1 cellular context compared by ENCODE assay signal in genomic region chr10:95635319-95635733, GRCh38.
TF ChIP-seq lines count a peak whose summit lies in the region.

No MANE protein-coding gene starts in this region.

TF ChIP-seq in HepG2, 621 proteins besides CTCF, POLR2A, EP300 and RAD21 (continued from another document and continues in another):
- TF ChIP-seq, protein P1, sequence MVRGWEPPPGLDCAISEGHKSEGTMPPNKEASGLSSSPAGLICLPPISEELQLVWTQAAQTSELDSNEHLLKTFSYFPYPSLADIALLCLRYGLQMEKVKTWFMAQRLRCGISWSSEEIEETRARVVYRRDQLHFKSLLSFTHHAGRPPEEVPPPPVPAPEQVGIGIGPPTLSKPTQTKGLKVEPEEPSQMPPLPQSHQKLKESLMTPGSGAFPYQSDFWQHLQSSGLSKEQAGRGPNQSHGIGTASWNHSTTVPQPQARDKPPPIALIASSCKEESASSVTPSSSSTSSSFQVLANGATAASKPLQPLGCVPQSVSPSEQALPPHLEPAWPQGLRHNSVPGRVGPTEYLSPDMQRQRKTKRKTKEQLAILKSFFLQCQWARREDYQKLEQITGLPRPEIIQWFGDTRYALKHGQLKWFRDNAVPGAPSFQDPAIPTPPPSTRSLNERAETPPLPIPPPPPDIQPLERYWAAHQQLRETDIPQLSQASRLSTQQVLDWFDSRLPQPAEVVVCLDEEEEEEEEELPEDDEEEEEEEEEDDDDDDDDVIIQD (CRISPR knock-in tag; IDR thresholded peaks at IDR 0.05; ENCODE audit: low read depth) = peak; percentile 20
- TF ChIP-seq HOXA5 (CRISPR knock-in tag; IDR thresholded peaks at IDR 0.05) (no peak), RELA (CRISPR knock-in tag; IDR thresholded peaks at IDR 0.05) (no peak), ZBTB20 (CRISPR knock-in tag; IDR thresholded peaks at IDR 0.05; ENCODE audit: borderline replicate concordance, low read depth) (no peak), ZNF441 (CRISPR knock-in tag; IDR thresholded peaks at IDR 0.05; ENCODE audit: borderline replicate concordance) (no peak), ZNF264 (CRISPR knock-in tag; IDR thresholded peaks at IDR 0.05) (peak; percentile 33; the same call in 1 of the 2 replicates), HNRNPL (IDR thresholded peaks at IDR 0.05; ENCODE audit: low read depth, low read length) (no peak), ZNF121 (CRISPR knock-in tag; IDR thresholded peaks at IDR 0.05) (no peak), ADNP (CRISPR knock-in tag; IDR thresholded peaks at IDR 0.05) (no peak), ZNF225 (CRISPR knock-in tag; IDR thresholded peaks at IDR 0.05) (no peak), ZNF780A (CRISPR knock-in tag; IDR thresholded peaks at IDR 0.05) (no peak), NCOA2 (CRISPR knock-in tag; IDR thresholded peaks at IDR 0.05) (peak; percentile 96), THRA (CRISPR knock-in tag; IDR thresholded peaks at IDR 0.05; ENCODE audit: borderline replicate concordance) (peak; percentile 56; the same call in 1 of the 2 replicates), SP140L (CRISPR knock-in tag; IDR thresholded peaks at IDR 0.05; ENCODE audit: borderline replicate concordance) (no peak), ZNF772 (CRISPR knock-in tag; IDR thresholded peaks at IDR 0.05) (no peak), ZFP36L2 (CRISPR knock-in tag; IDR thresholded peaks at IDR 0.05) (no peak), SIN3A (IDR thresholded peaks at IDR 0.05; ENCODE audit: borderline replicate concordance, low read depth, low read length) (0 out of 2 replicates have a peak, but pooled peaks have one; percentile 41), ZNF816 (CRISPR knock-in tag; IDR thresholded peaks at IDR 0.05; ENCODE audit: borderline replicate concordance) (no peak), SRSF9 (IDR thresholded peaks at IDR 0.05; ENCODE audit: borderline replicate concordance, insufficient read depth, low read depth, low read length, poor library complexity, severe bottlenecking) (no peak), TFAP4 (IDR thresholded peaks at IDR 0.05; ENCODE audit: borderline replicate concordance, low read depth) (peak; percentile 38; the same call in 1 of the 2 replicates), KLF13 (CRISPR knock-in tag; IDR thresholded peaks at IDR 0.05) (no peak), LBX2 (CRISPR knock-in tag; IDR thresholded peaks at IDR 0.05; ENCODE audit: borderline replicate concordance) (no peak), ZIK1 (CRISPR knock-in tag; IDR thresholded peaks at IDR 0.05; ENCODE audit: borderline replicate concordance, low read depth) (no peak), ZNF235 (CRISPR knock-in tag; IDR thresholded peaks at IDR 0.05; ENCODE audit: borderline replicate concordance) (no peak), ZNF766 (CRISPR knock-in tag; IDR thresholded peaks at IDR 0.05; ENCODE audit: borderline replicate concordance) (no peak), ZNF878 (CRISPR knock-in tag; IDR thresholded peaks at IDR 0.05) (no peak), ZNF256 (CRISPR knock-in tag; conservative IDR thresholded peaks at IDR 0.05) (no peak), ARNTL (CRISPR knock-in tag; IDR thresholded peaks at IDR 0.05) (peak; percentile 35; the same call in 1 of the 2 replicates), ZNF33B (CRISPR knock-in tag; IDR thresholded peaks at IDR 0.05) (no peak), ZNF549 (CRISPR knock-in tag; IDR thresholded peaks at IDR 0.05) (no peak), ZNF563 (CRISPR knock-in tag; IDR thresholded peaks at IDR 0.05) (no peak), ZNF569 (CRISPR knock-in tag; IDR thresholded peaks at IDR 0.05; ENCODE audit: borderline replicate concordance) (no peak), ATM (IDR thresholded peaks at IDR 0.05; ENCODE audit: borderline replicate concordance) (no peak), ZNF607 (CRISPR knock-in tag; IDR thresholded peaks at IDR 0.05; ENCODE audit: borderline replicate concordance) (no peak), MYPOP (CRISPR knock-in tag; IDR thresholded peaks at IDR 0.05) (no peak), FOXP4 (CRISPR knock-in tag; IDR thresholded peaks at IDR 0.05) (peak; percentile 81)
- TF ChIP-seq, protein P2, sequence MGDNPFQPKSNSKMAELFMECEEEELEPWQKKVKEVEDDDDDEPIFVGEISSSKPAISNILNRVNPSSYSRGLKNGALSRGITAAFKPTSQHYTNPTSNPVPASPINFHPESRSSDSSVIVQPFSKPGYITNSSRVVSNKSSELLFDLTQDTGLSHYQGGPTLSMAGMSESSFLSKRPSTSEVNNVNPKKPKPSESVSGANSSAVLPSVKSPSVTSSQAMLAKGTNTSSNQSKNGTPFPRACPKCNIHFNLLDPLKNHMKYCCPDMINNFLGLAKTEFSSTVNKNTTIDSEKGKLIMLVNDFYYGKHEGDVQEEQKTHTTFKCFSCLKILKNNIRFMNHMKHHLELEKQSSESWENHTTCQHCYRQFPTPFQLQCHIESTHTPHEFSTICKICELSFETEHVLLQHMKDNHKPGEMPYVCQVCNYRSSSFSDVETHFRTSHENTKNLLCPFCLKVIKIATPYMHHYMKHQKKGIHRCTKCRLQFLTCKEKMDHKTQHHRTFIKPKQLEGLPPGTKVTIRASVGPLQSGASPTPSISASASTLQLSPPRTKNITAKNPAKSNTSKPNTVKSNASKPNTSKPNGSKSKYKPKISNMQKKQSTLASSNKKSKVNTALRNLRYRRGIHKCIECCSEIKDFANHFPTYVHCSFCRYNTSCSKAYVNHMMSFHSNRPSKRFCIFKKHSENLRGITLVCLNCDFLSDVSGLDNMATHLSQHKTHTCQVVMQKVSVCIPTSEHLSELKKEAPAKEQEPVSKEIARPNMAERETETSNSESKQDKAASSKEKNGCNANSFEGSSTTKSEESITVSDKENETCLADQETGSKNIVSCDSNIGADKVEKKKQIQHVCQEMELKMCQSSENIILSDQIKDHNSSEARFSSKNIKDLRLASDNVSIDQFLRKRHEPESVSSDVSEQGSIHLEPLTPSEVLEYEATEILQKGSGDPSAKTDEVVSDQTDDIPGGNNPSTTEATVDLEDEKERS (CRISPR knock-in tag; IDR thresholded peaks at IDR 0.05) = no peak
- TF ChIP-seq, protein P3, sequence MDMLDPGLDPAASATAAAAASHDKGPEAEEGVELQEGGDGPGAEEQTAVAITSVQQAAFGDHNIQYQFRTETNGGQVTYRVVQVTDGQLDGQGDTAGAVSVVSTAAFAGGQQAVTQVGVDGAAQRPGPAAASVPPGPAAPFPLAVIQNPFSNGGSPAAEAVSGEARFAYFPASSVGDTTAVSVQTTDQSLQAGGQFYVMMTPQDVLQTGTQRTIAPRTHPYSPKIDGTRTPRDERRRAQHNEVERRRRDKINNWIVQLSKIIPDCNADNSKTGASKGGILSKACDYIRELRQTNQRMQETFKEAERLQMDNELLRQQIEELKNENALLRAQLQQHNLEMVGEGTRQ (IDR thresholded peaks at IDR 0.05; ENCODE audit: low read depth, low read length) = no peak
- TF ChIP-seq, protein P3 (CRISPR knock-in tag; IDR thresholded peaks at IDR 0.05; ENCODE audit: borderline replicate concordance) = no peak
- TF ChIP-seq, protein P4, sequence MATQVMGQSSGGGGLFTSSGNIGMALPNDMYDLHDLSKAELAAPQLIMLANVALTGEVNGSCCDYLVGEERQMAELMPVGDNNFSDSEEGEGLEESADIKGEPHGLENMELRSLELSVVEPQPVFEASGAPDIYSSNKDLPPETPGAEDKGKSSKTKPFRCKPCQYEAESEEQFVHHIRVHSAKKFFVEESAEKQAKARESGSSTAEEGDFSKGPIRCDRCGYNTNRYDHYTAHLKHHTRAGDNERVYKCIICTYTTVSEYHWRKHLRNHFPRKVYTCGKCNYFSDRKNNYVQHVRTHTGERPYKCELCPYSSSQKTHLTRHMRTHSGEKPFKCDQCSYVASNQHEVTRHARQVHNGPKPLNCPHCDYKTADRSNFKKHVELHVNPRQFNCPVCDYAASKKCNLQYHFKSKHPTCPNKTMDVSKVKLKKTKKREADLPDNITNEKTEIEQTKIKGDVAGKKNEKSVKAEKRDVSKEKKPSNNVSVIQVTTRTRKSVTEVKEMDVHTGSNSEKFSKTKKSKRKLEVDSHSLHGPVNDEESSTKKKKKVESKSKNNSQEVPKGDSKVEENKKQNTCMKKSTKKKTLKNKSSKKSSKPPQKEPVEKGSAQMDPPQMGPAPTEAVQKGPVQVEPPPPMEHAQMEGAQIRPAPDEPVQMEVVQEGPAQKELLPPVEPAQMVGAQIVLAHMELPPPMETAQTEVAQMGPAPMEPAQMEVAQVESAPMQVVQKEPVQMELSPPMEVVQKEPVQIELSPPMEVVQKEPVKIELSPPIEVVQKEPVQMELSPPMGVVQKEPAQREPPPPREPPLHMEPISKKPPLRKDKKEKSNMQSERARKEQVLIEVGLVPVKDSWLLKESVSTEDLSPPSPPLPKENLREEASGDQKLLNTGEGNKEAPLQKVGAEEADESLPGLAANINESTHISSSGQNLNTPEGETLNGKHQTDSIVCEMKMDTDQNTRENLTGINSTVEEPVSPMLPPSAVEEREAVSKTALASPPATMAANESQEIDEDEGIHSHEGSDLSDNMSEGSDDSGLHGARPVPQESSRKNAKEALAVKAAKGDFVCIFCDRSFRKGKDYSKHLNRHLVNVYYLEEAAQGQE (IDR thresholded peaks at IDR 0.05; ENCODE audit: borderline replicate concordance in 1 of 2, low read depth in 1 of 2, low read length in 2 of 2) = no peak
- TF ChIP-seq, protein P5, sequence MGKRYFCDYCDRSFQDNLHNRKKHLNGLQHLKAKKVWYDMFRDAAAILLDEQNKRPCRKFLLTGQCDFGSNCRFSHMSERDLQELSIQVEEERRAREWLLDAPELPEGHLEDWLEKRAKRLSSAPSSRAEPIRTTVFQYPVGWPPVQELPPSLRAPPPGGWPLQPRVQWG (CRISPR knock-in tag; IDR thresholded peaks at IDR 0.05; ENCODE audit: borderline replicate concordance, low read depth) = no peak
- TF ChIP-seq, protein P6, sequence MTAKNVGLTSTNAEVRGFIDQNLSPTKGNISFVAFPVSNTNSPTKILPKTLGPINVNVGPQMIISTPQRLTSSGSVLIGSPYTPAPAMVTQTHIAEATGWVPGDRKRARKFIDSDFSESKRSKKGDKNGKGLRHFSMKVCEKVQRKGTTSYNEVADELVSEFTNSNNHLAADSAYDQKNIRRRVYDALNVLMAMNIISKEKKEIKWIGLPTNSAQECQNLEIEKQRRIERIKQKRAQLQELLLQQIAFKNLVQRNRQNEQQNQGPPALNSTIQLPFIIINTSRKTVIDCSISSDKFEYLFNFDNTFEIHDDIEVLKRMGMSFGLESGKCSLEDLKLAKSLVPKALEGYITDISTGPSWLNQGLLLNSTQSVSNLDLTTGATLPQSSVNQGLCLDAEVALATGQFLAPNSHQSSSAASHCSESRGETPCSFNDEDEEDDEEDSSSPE (CRISPR knock-in tag; IDR thresholded peaks at IDR 0.05) = no peak
- TF ChIP-seq, protein P7, sequence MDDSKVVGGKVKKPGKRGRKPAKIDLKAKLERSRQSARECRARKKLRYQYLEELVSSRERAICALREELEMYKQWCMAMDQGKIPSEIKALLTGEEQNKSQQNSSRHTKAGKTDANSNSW (CRISPR knock-in tag; IDR thresholded peaks at IDR 0.05; ENCODE audit: borderline replicate concordance) = no peak
